ENCODE assay signal across 8 cellular contexts in genomic region chr3:197711973-197712707, GRCh38. TPM values are rescaled to one million over a fixed set of nuclear protein-coding genes. Genes with fewer than 3 reads are reported as not detected.
DNase-seq lines count a peak whose midpoint lies in the region; TF ChIP-seq lines count a peak whose summit lies in the region.

No MANE protein-coding gene starts in this region.

- in situ Hi-C loops in G401 (cut with HindIII; ENCODE audit: low sequenced_read_pairs), result no loop called here

- no peak for TF ChIP-seq CTCF in WI38 (IDR thresholded peaks at IDR 0.05; ENCODE audit: low read depth, low read length)
- TF ChIP-seq CTCF in cardiac fibroblast (IDR thresholded peaks at IDR 0.05; ENCODE audit: low read depth, low read length), result no peak

- no peaks in the 10 kb centered on the region for H3K9me3 ChIP-seq in MG63

- H3K4me3 ChIP-seq in H7 (ENCODE audit: insufficient read depth, low read depth, low read length) (no peak overlapping the region), MG63 (peak overlapping the region; percentile 49), WI38 (ENCODE audit: low read depth, low read length) (peak overlapping the region; percentile 49), cardiac fibroblast (replicated peaks in 1 of 2; ENCODE audit: low read depth in 2 of 2, low read length in 2 of 2) (peak overlapping the region; percentile 32 to 51)

- H3K27me3 ChIP-seq in H7 (ENCODE audit: control insufficient read depth, insufficient read depth, low read length) (no peaks in the 10 kb centered on the region), MG63 (no peaks in the 10 kb centered on the region)

- DNase-seq in G401 (ENCODE audit: low spot score), result peak; percentile 95
- peak; percentile 74 for DNase-seq in H7
- peak; percentile 95 for DNase-seq in MG63
- DNase-seq in cardiac fibroblast (ENCODE audit: low read depth in 2 of 2), result peak; percentile 97 to 99
- peak; percentile 99 for DNase-seq in iris pigment epithelial cell (ENCODE audit: low read depth)
- DNase-seq in smooth muscle cell of the brain vasculature (ENCODE audit: low read depth, low spot score), result peak; percentile 95
- DNase-seq in NCI-H2029 (lab: John Stamatoyannopoulos, UW), result no peak

- H3K36me3 ChIP-seq in H7 (replicated peaks; ENCODE audit: control insufficient read depth, insufficient read depth, low read length) (no peaks in the 10 kb centered on the region), MG63 (no peaks in the 10 kb centered on the region; the same call in 1 of the 2 replicates)

RNA-seq across cellular contexts. Expression of gene RUBCN, which starts 24.6 kb away (rescaled TPM):
- 3.8 and 9.4 TPM in 2 replicates for total RNA-seq in G401 (2014; rRNA removed; shearing (Covaris generic))
- 9.6 and 15.5 TPM in 2 replicates for total RNA-seq in H7 (2014; rRNA removed; shearing (Covaris generic))
- total RNA-seq in MG63 (2014; rRNA removed; shearing (Covaris generic); ENCODE audit: low replicate concordance), result 3.2 and 3.5 TPM in 2 replicates

RNA-seq across cellular contexts. Expression of gene FYTTD1, which starts 37.5 kb away (rescaled TPM):
- 42.6 and 94.6 TPM in 2 replicates for total RNA-seq in G401 (2014; rRNA removed; shearing (Covaris generic))
- 13.5 and 17.7 TPM in 2 replicates for total RNA-seq in H7 (2014; rRNA removed; shearing (Covaris generic))
- 75.2 and 77.8 TPM in 2 replicates for total RNA-seq in MG63 (2014; rRNA removed; shearing (Covaris generic); ENCODE audit: low replicate concordance)
